ENCODE assay signal across 32 cellular contexts in the genomic region with DNA sequence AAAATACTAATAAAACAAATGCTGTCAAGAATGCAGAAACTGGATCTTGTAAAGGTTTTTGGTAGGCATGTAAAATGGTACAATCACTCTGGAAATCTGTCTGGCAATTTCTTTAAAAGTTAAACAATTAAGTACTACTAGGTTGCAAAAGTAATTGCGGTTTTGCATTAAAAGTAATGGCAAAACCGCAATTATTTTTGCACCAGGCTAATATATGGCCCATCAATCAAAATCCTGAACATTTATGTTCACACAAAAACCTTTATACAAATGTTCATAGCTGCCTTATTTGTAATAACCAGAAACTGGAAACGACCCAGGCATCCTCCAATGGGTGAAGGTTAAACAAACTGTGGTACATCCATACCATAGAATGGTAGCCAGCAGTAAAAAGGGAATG. TPM values are rescaled to one million over a fixed set of nuclear protein-coding genes. Genes with fewer than 3 reads are reported as not detected.
"Had no signal": no experiment of that assay in that cellular context is flagged by ENCODE, and none has a peak within 500 bp of the region (broad histone marks: within the 10 kb centered on the region; RNA-seq: fewer than 3 reads in every experiment).

No MANE protein-coding gene starts in this region.

- H3K4me3 ChIP-seq: MG63 had no signal

- DNase-seq: Kasumi-1, MG63, MM.1S, MV-4-11, NCI-H1048, NCI-H1092, NCI-H1092 treated with DMSO at 0.1 percent for 48 hours, NCI-H1105, NCI-H1417 treated with DMSO at 0.1 percent for 48 hours, NCI-H1436, NCI-H1436 treated with DMSO at 0.1 percent for 48 hours, NCI-H1694, NCI-H1694 treated with DMSO at 0.1 percent for 48 hours, NCI-H187, NCI-H187 treated with DMSO at 0.1 percent for 48 hours, NCI-H2029 treated with DMSO at 0.1 percent for 48 hours, NCI-H2081 treated with DMSO at 0.1 percent for 48 hours, NCI-H2107, NCI-H2171, NCI-H2171 treated with DMSO at 0.1 percent for 48 hours, NCI-H2227 treated with DMSO at 0.1 percent for 48 hours, NCI-H226, NCI-H446, NCI-H446 treated with DMSO at 0.1 percent for 48 hours, NCI-H510A, NCI-H510A treated with DMSO at 0.1 percent for 48 hours, NCI-H524, NCI-H524 treated with DMSO at 0.1 percent for 48 hours had no signal

- H3K36me3 ChIP-seq: MG63 had no signal

- H3K9me3 ChIP-seq: MG63 had no signal

- H3K27me3 ChIP-seq: MG63 had no signal

RNA-seq across cellular contexts. Expression of gene MRGPRX2, which starts 31.8 kb away (rescaled TPM):
- total RNA-seq: LHCN-M2, M059J, MCF 10A, NCI-H460 had no signal
